14 cellular contexts compared by ENCODE assay signal in the genomic region with DNA sequence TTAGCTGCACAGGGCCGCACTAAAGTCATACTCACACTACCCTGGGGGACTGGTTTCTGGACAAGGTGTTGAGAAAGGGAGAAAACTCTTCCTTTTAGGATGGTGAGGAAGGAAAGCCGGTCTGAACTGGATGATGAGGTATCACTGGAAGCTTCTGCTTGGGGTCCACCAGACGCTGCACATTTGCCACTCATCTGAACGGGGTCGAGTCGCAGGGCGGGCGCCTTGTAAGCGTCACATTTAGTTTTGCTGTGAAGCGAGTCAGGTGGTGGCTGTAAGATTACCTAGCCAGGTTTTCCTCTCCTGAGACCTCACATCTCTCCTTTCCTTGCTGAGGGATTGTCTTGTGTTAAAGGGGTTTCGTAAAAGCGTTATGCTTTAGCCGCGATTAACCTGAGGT. TPM values are rescaled to one million over a fixed set of nuclear protein-coding genes. Genes with fewer than 3 reads are reported as not detected.
DNase-seq lines count a peak whose midpoint lies in the region; ATAC-seq and TF ChIP-seq lines count a peak whose summit lies in the region.
"Had no signal": no experiment of that assay in that cellular context is flagged by ENCODE, and none has a peak within 500 bp of the region (broad histone marks: within the 10 kb centered on the region; RNA-seq: fewer than 3 reads in every experiment).

No MANE protein-coding gene starts in this region.

- no peak overlapping the region for H3K14ac ChIP-seq in H9 (ENCODE audit: insufficient read depth, low read length)

- H3K56ac ChIP-seq in H9 (ENCODE audit: insufficient read length, low read depth, low read length), result no peak overlapping the region

- peaks cover 54% of the 10 kb centered on the region for H3K79me2 ChIP-seq in H9 (ENCODE audit: insufficient read depth, low read length)

- no peak overlapping the region for H2AFZ ChIP-seq in H9 (ENCODE audit: low read length)

- H3K27me3 ChIP-seq in H9 (ENCODE audit: insufficient read depth, low read length), result no peaks in the 10 kb centered on the region
- H3K27me3 ChIP-seq in mucosa of stomach (ENCODE audit: control insufficient read depth, insufficient read depth, low read length), result no peaks in the 10 kb centered on the region
- H3K27me3 ChIP-seq: heart right ventricle, pancreas had no signal

- H3K18ac ChIP-seq in H9 (ENCODE audit: insufficient read length, low read depth, low read length), result no peak overlapping the region

- POLR2A ChIA-PET in activated naive CD8-positive, alpha-beta T cell treated with anti-CD3 and anti-CD28 coated beads, Interleukin-2, amount 10 ng/mL, durations not matched to agents 7 days and 5 days (lab: Charles Lee), result no interaction called here

- peaks cover 6% of the 10 kb centered on the region for H3K23me2 ChIP-seq in H9 (ENCODE audit: insufficient read length, low read depth, low read length, poor library complexity, severe bottlenecking)

- no peaks in the 10 kb centered on the region; the same call in 1 of the 2 replicates for H3K27me3 Mint-ChIP-seq in H9 (ENCODE audit: low read depth)
- no peaks in the 10 kb centered on the region for H3K27me3 Mint-ChIP-seq in activated naive CD8-positive, alpha-beta T cell treated with anti-CD3 and anti-CD28 coated beads, Interleukin-2, amount 10 ng/mL, durations not matched to agents 7 days and 5 days

- H3K79me1 ChIP-seq in H9 (ENCODE audit: insufficient read depth, low read depth, low read length, poor library complexity, severe bottlenecking), result peaks cover 3% of the 10 kb centered on the region

- no peak overlapping the region for H2BK15ac ChIP-seq in H9 (ENCODE audit: low read depth, low read length)

- no peak overlapping the region for H3K4ac ChIP-seq in H9 (ENCODE audit: low read depth, low read length)

- H2BK120ac ChIP-seq in H9 (ENCODE audit: low read depth, low read length, poor library complexity, severe bottlenecking), result no peak overlapping the region

- no peak overlapping the region for H2BK12ac ChIP-seq in H9 (ENCODE audit: insufficient read length, low read depth, low read length)

- peak overlapping the region; percentile 5 for H3K4me2 ChIP-seq in H9 (ENCODE audit: insufficient read depth, insufficient read length, low read length)

- H3K36me3 Mint-ChIP-seq in H9 (ENCODE audit: insufficient read depth in 1 of 3, low read depth in 3 of 3), result peaks cover 8 to 56% (median 41%) of the 10 kb centered on the region in 3 experiments; a peak in 6 of 7 replicates
- peaks cover 3% of the 10 kb centered on the region for H3K36me3 Mint-ChIP-seq in activated naive CD8-positive, alpha-beta T cell treated with anti-CD3 and anti-CD28 coated beads, Interleukin-2, amount 10 ng/mL, durations not matched to agents 7 days and 5 days

- no peak overlapping the region for H3K9ac ChIP-seq in H9 (ENCODE audit: extremely low read depth, insufficient read length, low read length)
- peak overlapping the region; percentile 1 for H3K9ac ChIP-seq in mucosa of stomach (ENCODE audit: low read length)

- peak overlapping the region; percentile 98 to 99 for H3K4me3 Mint-ChIP-seq in H9
- peak overlapping the region; percentile 31 for H3K4me3 Mint-ChIP-seq in activated naive CD8-positive, alpha-beta T cell treated with anti-CD3 and anti-CD28 coated beads, Interleukin-2, amount 10 ng/mL, durations not matched to agents 7 days and 5 days

- H4K91ac ChIP-seq in H9 (ENCODE audit: insufficient read length, low read depth, low read length), result no peak overlapping the region

- no peak for TF ChIP-seq CTCF in H9 (conservative IDR thresholded peaks at IDR 0.05)

- no peak overlapping the region for H3K4me3 ChIP-seq in mucosa of stomach (ENCODE audit: low read length)
- H3K4me3 ChIP-seq: heart right ventricle, pancreas had no signal

- H2AK5ac ChIP-seq in H9 (ENCODE audit: insufficient read length, low read length), result no peak overlapping the region

- no peak overlapping the region for H2BK20ac ChIP-seq in H9 (ENCODE audit: low read depth, low read length, poor library complexity, severe bottlenecking)

- DNase-seq in DMS79 treated with DMSO at 0.1 percent for 48 hours (lab: John Stamatoyannopoulos, UW) (peak; percentile 42), DMS79 (lab: John Stamatoyannopoulos, UW) (no peak), H9 (no peak), nucleus accumbens (lab: John Stamatoyannopoulos, UW) (no peak), NCI-H748 (lab: John Stamatoyannopoulos, UW; ENCODE audit: unreplicated experiment) (no peak)
- DNase-seq in activated naive CD8-positive, alpha-beta T cell treated with anti-CD3 and anti-CD28 coated beads, Interleukin-2, amount 10 ng/mL, durations not matched to agents 7 days and 5 days, result no peak
- DNase-seq: 8988T; DMS 273 treated with DMSO at 0.1 percent for 48 hours; heart right ventricle; MM.1S; pancreas; stimulated activated CD4-positive, alpha-beta T cell treated with anti-CD3 and anti-CD28 coated beads, Interleukin-15, amount 100 ng/mL, for 24 hours had no signal

- H3T11ph ChIP-seq in H9 (ENCODE audit: low read length), result no peak overlapping the region

- no peak for ATAC-seq in activated naive CD8-positive, alpha-beta T cell treated with anti-CD3 and anti-CD28 coated beads, Interleukin-2, amount 10 ng/mL, durations not matched to agents 7 days and 5 days (ENCODE audit: low read depth)
- no peak for ATAC-seq in HG03469 (IDR thresholded peaks at IDR 0.05; ENCODE audit: unreplicated experiment)
- ATAC-seq: heart right ventricle had no signal

- H3K4me1 ChIP-seq in H9 (ENCODE audit: insufficient read depth, low read length) (no peaks in the 10 kb centered on the region), mucosa of stomach (ENCODE audit: control insufficient read depth, insufficient read depth, low read length) (peaks cover 8% of the 10 kb centered on the region)

- H3K27ac ChIP-seq in H9 (ENCODE audit: insufficient read length, low read depth, low read length), result no peak overlapping the region
- H3K27ac ChIP-seq: heart right ventricle, pancreas had no signal

- H3K9me3 Mint-ChIP-seq in H9, result no peaks in the 10 kb centered on the region
- no peaks in the 10 kb centered on the region for H3K9me3 Mint-ChIP-seq in activated naive CD8-positive, alpha-beta T cell treated with anti-CD3 and anti-CD28 coated beads, Interleukin-2, amount 10 ng/mL, durations not matched to agents 7 days and 5 days

- no peak overlapping the region for H4K8ac ChIP-seq in H9 (replicated peaks; ENCODE audit: insufficient read length, low read depth, low read length)

- no peak overlapping the region for H2BK5ac ChIP-seq in H9 (ENCODE audit: insufficient read length, low read length)

- no peak overlapping the region for H3K23ac ChIP-seq in H9 (ENCODE audit: insufficient read length, low read depth, low read length)

- H3K36me3 ChIP-seq in mucosa of stomach (ENCODE audit: control insufficient read depth, insufficient read depth, low read length), result no peaks in the 10 kb centered on the region

- no CpG with 5 or more reads among the region's 14 CpGs for WGBS in H9 (ENCODE audit: extremely low coverage, insufficient read length, low lambda C conversion rate)

- peaks cover 4% of the 10 kb centered on the region for H4K20me1 ChIP-seq in H9 (ENCODE audit: control insufficient read depth, insufficient read depth, insufficient read length)

- H3K4me1 Mint-ChIP-seq in H9, result peaks cover 29 to 31% of the 10 kb centered on the region in 2 experiments
- peaks cover 20% of the 10 kb centered on the region for H3K4me1 Mint-ChIP-seq in activated naive CD8-positive, alpha-beta T cell treated with anti-CD3 and anti-CD28 coated beads, Interleukin-2, amount 10 ng/mL, durations not matched to agents 7 days and 5 days

- no peak overlapping the region for H4K5ac ChIP-seq in H9 (ENCODE audit: insufficient read length, low read depth, low read length)

- no peaks in the 10 kb centered on the region for H3K9me3 ChIP-seq in H9 (ENCODE audit: control insufficient read depth, low read depth, low read length)
- no peaks in the 10 kb centered on the region for H3K9me3 ChIP-seq in mucosa of stomach (ENCODE audit: control insufficient read depth, low read length)
- H3K9me3 ChIP-seq: heart right ventricle, pancreas had no signal

- H3K27ac Mint-ChIP-seq in H9, result peak overlapping the region in 2 of 3 experiments; percentile 65 to 75; a peak in 4 of 7 replicates
- H3K27ac Mint-ChIP-seq in activated naive CD8-positive, alpha-beta T cell treated with anti-CD3 and anti-CD28 coated beads, Interleukin-2, amount 10 ng/mL, durations not matched to agents 7 days and 5 days, result no peak overlapping the region

RNA-seq across cellular contexts. Expression of a gene that starts 2.3 kb away (rescaled TPM):
- total RNA-seq in H9 (2021), result 200 and 206 TPM in 2 replicates
- total RNA-seq in activated naive CD8-positive, alpha-beta T cell treated with anti-CD3 and anti-CD28 coated beads, Interleukin-2, amount 10 ng/mL, durations not matched to agents 7 days and 5 days, result 10 to 100 TPM; 44.7 to 45.1 TPM

RNA-seq across cellular contexts. Expression of a gene that starts 25.6 kb away (rescaled TPM):
- total RNA-seq in H9 (2021), result 49.4 and 51.3 TPM in 2 replicates
- 100 to 1,000 TPM; 146 to 157 TPM for total RNA-seq in activated naive CD8-positive, alpha-beta T cell treated with anti-CD3 and anti-CD28 coated beads, Interleukin-2, amount 10 ng/mL, durations not matched to agents 7 days and 5 days
